ENCODE assay signal across 2 cellular contexts in the genomic region with DNA sequence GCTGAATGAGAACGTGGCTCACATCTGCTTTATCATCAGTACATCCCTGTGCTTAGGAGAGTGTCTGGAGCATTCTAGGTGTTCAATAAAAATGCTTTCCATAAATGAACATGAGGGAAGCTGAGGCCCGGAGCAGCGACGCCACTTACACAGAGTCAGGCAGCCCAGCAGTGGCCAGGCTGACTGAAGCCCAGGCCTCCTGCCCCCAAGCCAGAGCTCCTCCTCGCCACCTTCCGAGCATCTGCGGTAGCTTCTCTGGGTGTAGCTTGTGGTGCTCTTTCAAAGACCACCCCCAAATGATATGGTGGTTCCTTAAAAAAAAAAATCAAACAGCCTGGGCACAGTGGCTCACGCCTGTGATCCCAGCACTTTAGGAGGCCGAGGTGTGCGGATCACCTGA.
TF ChIP-seq lines count a peak whose summit lies in the region.

No MANE protein-coding gene starts in this region.

TF ChIP-seq in GM23338, 12 proteins besides CTCF, POLR2A, EP300 and RAD21 (continued from another document):
- TF ChIP-seq, protein P1, sequence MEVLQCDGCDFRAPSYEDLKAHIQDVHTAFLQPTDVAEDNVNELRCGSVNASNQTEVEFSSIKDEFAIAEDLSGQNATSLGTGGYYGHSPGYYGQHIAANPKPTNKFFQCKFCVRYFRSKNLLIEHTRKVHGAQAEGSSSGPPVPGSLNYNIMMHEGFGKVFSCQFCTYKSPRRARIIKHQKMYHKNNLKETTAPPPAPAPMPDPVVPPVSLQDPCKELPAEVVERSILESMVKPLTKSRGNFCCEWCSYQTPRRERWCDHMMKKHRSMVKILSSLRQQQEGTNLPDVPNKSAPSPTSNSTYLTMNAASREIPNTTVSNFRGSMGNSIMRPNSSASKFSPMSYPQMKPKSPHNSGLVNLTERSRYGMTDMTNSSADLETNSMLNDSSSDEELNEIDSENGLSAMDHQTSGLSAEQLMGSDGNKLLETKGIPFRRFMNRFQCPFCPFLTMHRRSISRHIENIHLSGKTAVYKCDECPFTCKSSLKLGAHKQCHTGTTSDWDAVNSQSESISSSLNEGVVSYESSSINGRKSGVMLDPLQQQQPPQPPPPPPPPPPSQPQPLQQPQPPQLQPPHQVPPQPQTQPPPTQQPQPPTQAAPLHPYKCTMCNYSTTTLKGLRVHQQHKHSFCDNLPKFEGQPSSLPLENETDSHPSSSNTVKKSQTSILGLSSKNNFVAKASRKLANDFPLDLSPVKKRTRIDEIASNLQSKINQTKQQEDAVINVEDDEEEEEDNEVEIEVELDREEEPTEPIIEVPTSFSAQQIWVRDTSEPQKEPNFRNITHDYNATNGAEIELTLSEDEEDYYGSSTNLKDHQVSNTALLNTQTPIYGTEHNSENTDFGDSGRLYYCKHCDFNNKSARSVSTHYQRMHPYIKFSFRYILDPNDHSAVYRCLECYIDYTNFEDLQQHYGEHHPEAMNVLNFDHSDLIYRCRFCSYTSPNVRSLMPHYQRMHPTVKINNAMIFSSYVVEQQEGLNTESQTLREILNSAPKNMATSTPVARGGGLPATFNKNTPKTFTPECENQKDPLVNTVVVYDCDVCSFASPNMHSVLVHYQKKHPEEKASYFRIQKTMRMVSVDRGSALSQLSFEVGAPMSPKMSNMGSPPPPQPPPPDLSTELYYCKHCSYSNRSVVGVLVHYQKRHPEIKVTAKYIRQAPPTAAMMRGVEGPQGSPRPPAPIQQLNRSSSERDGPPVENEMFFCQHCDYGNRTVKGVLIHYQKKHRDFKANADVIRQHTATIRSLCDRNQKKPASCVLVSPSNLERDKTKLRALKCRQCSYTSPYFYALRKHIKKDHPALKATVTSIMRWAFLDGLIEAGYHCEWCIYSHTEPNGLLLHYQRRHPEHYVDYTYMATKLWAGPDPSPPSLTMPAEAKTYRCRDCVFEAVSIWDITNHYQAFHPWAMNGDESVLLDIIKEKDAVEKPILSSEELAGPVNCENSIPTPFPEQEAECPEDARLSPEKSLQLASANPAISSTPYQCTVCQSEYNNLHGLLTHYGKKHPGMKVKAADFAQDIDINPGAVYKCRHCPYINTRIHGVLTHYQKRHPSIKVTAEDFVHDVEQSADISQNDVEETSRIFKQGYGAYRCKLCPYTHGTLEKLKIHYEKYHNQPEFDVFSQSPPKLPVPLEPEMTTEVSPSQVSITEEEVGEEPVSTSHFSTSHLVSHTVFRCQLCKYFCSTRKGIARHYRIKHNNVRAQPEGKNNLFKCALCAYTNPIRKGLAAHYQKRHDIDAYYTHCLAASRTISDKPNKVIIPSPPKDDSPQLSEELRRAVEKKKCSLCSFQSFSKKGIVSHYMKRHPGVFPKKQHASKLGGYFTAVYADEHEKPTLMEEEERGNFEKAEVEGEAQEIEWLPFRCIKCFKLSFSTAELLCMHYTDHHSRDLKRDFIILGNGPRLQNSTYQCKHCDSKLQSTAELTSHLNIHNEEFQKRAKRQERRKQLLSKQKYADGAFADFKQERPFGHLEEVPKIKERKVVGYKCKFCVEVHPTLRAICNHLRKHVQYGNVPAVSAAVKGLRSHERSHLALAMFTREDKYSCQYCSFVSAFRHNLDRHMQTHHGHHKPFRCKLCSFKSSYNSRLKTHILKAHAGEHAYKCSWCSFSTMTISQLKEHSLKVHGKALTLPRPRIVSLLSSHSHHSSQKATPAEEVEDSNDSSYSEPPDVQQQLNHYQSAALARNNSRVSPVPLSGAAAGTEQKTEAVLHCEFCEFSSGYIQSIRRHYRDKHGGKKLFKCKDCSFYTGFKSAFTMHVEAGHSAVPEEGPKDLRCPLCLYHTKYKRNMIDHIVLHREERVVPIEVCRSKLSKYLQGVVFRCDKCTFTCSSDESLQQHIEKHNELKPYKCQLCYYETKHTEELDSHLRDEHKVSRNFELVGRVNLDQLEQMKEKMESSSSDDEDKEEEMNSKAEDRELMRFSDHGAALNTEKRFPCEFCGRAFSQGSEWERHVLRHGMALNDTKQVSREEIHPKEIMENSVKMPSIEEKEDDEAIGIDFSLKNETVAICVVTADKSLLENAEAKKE (CRISPR knock-in tag; IDR thresholded peaks at IDR 0.05): no peak
- no peak for TF ChIP-seq ZNF331 (CRISPR knock-in tag; IDR thresholded peaks at IDR 0.05; ENCODE audit: low read depth)
- TF ChIP-seq, protein P2, sequence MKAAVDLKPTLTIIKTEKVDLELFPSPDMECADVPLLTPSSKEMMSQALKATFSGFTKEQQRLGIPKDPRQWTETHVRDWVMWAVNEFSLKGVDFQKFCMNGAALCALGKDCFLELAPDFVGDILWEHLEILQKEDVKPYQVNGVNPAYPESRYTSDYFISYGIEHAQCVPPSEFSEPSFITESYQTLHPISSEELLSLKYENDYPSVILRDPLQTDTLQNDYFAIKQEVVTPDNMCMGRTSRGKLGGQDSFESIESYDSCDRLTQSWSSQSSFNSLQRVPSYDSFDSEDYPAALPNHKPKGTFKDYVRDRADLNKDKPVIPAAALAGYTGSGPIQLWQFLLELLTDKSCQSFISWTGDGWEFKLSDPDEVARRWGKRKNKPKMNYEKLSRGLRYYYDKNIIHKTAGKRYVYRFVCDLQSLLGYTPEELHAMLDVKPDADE (IDR thresholded peaks at IDR 0.05): no peak
- TF ChIP-seq NANOG (IDR thresholded peaks at IDR 0.05; ENCODE audit: borderline replicate concordance): no peak

TF ChIP-seq in WTC11, 78 proteins besides CTCF, POLR2A, EP300 and RAD21 (continued from another document):
- TF ChIP-seq, protein P3, sequence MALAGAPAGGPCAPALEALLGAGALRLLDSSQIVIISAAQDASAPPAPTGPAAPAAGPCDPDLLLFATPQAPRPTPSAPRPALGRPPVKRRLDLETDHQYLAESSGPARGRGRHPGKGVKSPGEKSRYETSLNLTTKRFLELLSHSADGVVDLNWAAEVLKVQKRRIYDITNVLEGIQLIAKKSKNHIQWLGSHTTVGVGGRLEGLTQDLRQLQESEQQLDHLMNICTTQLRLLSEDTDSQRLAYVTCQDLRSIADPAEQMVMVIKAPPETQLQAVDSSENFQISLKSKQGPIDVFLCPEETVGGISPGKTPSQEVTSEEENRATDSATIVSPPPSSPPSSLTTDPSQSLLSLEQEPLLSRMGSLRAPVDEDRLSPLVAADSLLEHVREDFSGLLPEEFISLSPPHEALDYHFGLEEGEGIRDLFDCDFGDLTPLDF (CRISPR knock-in tag; IDR thresholded peaks at IDR 0.05): no peak
- TF ChIP-seq GABPB1 (CRISPR knock-in tag; IDR thresholded peaks at IDR 0.05): no peak
